10 cellular contexts compared by ENCODE assay signal in the genomic region with DNA sequence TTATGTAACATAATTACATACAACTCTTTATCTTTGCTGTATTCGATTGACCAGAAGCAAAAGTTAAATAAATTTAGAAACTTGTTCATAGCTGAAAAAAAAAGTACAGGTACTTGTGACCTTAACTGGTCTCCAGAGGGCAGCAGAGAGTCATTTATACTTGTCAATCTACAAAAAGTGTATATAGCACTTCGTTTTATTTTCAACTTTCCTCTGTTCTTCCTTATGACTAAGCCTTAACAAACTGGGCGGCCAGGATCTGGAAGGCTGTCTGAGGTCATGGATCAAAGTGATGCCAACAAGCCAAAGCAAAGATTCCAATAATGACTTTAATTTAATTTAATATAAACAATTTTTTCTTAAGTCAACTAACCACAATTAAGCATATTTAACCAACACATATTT. TPM values are rescaled to one million over a fixed set of nuclear protein-coding genes. Genes with fewer than 3 reads are reported as not detected.
DNase-seq lines count a peak whose midpoint lies in the region; ATAC-seq and TF ChIP-seq lines count a peak whose summit lies in the region.
"Had no signal": no experiment of that assay in that cellular context is flagged by ENCODE, and none has a peak within 500 bp of the region (broad histone marks: within the 10 kb centered on the region; RNA-seq: fewer than 3 reads in every experiment).

No MANE protein-coding gene starts in this region.

- no peaks in the 10 kb centered on the region for H3K9me3 Mint-ChIP-seq in osteocyte (ENCODE audit: unreplicated experiment)
- H3K9me3 Mint-ChIP-seq: central memory CD8-positive, alpha-beta T cell had no signal

- peaks cover 25% of the 10 kb centered on the region for H3K27me3 Mint-ChIP-seq in osteocyte (ENCODE audit: unreplicated experiment)

- H3K4me1 Mint-ChIP-seq in osteocyte (ENCODE audit: unreplicated experiment): peaks cover 3% of the 10 kb centered on the region
- H3K4me1 Mint-ChIP-seq: central memory CD8-positive, alpha-beta T cell had no signal

- DNase-seq in DMS 273 (lab: John Stamatoyannopoulos, UW; ENCODE audit: unreplicated experiment) (peak; percentile 72), DMS 273 treated with DMSO at 0.1 percent for 48 hours (lab: John Stamatoyannopoulos, UW) (no peak), HCEC 1CT (peak; percentile 86), NCI-H446 (lab: John Stamatoyannopoulos, UW) (peak; percentile 3 to 59), fibroblast of villous mesenchyme (ENCODE audit: low read depth) (peak; percentile 88), osteocyte (ENCODE audit: extremely low spot score, unreplicated experiment) (no peak)
- DNase-seq in activated CD8-positive, alpha-beta memory T cell treated with anti-CD3 and anti-CD28 coated beads, Interleukin-2, amount 50 U/mL, for 24 hours (ENCODE audit: extremely low read depth): peak; percentile 13

- no peaks in the 10 kb centered on the region for H3K36me3 Mint-ChIP-seq in osteocyte (ENCODE audit: unreplicated experiment)

- H3K27ac Mint-ChIP-seq in osteocyte (ENCODE audit: unreplicated experiment): no peak overlapping the region

- H3K4me3 Mint-ChIP-seq in osteocyte (ENCODE audit: unreplicated experiment): no peak overlapping the region
- H3K4me3 Mint-ChIP-seq: central memory CD8-positive, alpha-beta T cell had no signal

- no peak overlapping the region for H3K4me3 ChIP-seq in fibroblast of villous mesenchyme (ENCODE audit: low read depth, low read length)
- H3K4me3 ChIP-seq: BLaER1 had no signal

- peak; percentile 65 for TF ChIP-seq CTCF in fibroblast of villous mesenchyme (IDR thresholded peaks at IDR 0.05; ENCODE audit: insufficient read depth, low read depth, low read length)
- TF ChIP-seq CTCF in osteocyte (IDR thresholded peaks at IDR 0.05): peak; percentile 79

- ATAC-seq in GM21576 (IDR thresholded peaks at IDR 0.05; ENCODE audit: unreplicated experiment): no peak

RNA-seq across cellular contexts. Expression of gene C10orf67, which starts 29.8 kb away (rescaled TPM):
- under 0.01 TPM in 2 replicates for total RNA-seq in fibroblast of villous mesenchyme
- not detected in 2 replicates for total RNA-seq in osteocyte

Comparison
In these comparisons a context has a peak if more than half of its experiments do, and no peak if none do; other contexts are left out.
1. DNase-seq: peak in DMS 273 (single experiment), HCEC 1CT (single experiment), NCI-H446 (2 of 2), activated CD8-positive, alpha-beta memory T cell treated with anti-CD3 and anti-CD28 coated beads, Interleukin-2, amount 50 U/mL, for 24 hours (single experiment) and fibroblast of villous mesenchyme (single experiment); none in DMS 273 treated with DMSO at 0.1 percent for 48 hours (single experiment) and osteocyte (single experiment).